ENCODE assay signal across 15 cellular contexts in the genomic region with DNA sequence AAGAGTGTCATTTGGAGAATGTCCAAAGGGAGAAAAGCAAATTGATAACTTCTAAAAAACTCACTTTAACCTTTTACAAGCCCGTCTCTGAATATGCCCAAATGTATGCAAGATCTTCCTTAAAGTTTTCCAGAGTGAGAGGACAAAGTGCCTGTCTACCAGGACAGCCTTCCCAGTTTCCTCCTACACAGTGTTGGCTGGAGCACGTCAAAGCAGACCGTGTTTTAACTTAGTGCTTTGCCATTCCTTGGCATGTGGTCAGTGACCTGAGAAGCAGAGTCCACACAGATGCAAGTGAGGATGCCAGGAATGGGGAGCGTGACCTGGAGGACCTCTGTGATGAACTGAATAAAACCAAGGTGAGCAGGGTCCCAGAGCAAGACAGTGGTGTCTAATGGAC.
DNase-seq lines count a peak whose midpoint lies in the region; ATAC-seq, FAIRE-seq and TF ChIP-seq lines count a peak whose summit lies in the region.
"Had no signal": no experiment of that assay in that cellular context is flagged by ENCODE, and none has a peak within 500 bp of the region (broad histone marks: within the 10 kb centered on the region; RNA-seq: fewer than 3 reads in every experiment).

No MANE protein-coding gene starts in this region.

- H3K27me3 ChIP-seq in A673 (replicated peaks; ENCODE audit: insufficient read depth, low read depth, low read length, poor library complexity) (no peaks in the 10 kb centered on the region), SK-N-SH (ENCODE audit: insufficient read depth) (no peaks in the 10 kb centered on the region)
- H3K27me3 ChIP-seq: hepatocyte, pancreas, vagina had no signal

- WGBS in SK-N-SH (ENCODE audit: low lambda C conversion rate): 73% methylated on average over 4 of the region's 4 CpGs

- peaks cover 2% of the 10 kb centered on the region for H3K27me3 Mint-ChIP-seq in osteocyte (ENCODE audit: unreplicated experiment)
- H3K27me3 Mint-ChIP-seq in activated T-helper 2 cell treated with anti-CD3 and anti-CD28 coated beads, Interferon-gamma antibody, Interleukin-2, Interleukin-4, amounts not matched to agents 10 μg/mL and 5 μg/mL and 100 μg/mL, durations not matched to agents 14 hours and 24 hours and 36 hours (ENCODE audit: low read depth): peaks cover 8% of the 10 kb centered on the region

- H3K36me3 ChIP-seq in A673 (ENCODE audit: insufficient read depth, low read length, poor library complexity, severe bottlenecking): no peaks in the 10 kb centered on the region
- H3K36me3 ChIP-seq in SK-N-SH (replicated peaks in 1 of 2; ENCODE audit: control insufficient read depth in 1 of 2, insufficient read depth in 2 of 2, low read length in 1 of 2): no peaks in the 10 kb centered on the region
- H3K36me3 ChIP-seq: pancreas, vagina had no signal

- DNase-seq in A673 (ENCODE audit: low spot score) (no peak), SK-N-SH (no peak), fibroblast of the aortic adventitia (ENCODE audit: low read depth) (peak; percentile 26), osteocyte (ENCODE audit: extremely low spot score, unreplicated experiment) (no peak), GM19239 (ENCODE audit: insufficient read length, low spot score) (no peak)
- DNase-seq in activated T-helper 2 cell treated with anti-CD3 and anti-CD28 coated beads, Interferon-gamma antibody, Interleukin-2, Interleukin-4, amounts not matched to agents 10 μg/mL and 5 μg/mL and 100 μg/mL, durations not matched to agents 14 hours and 24 hours and 36 hours (ENCODE audit: low spot score): no peak
- DNase-seq: activated T-cell treated with anti-CD3 and anti-CD28 coated beads, Interleukin-2, amount 50 U/mL, for 72 hours; NCI-H1048; NCI-H82; stimulated activated naive CD4-positive, alpha-beta T cell had no signal

- peak overlapping the region; percentile 46; the same call in 1 of the 2 replicates for H2AFZ ChIP-seq in SK-N-SH (ENCODE audit: low read depth)
- H2AFZ ChIP-seq: hepatocyte had no signal

- H3F3A ChIP-seq in SK-N-SH (replicated peaks; ENCODE audit: insufficient read depth): no peaks in the 10 kb centered on the region

- BruUV-seq in A673 (replicated peaks; lab: Mats Ljungman, UMichigan): no TSS peak

- peaks cover 6% of the 10 kb centered on the region for H3K9me3 ChIP-seq in A673 (ENCODE audit: low read depth, low read length, poor library complexity, severe bottlenecking)
- no peaks in the 10 kb centered on the region for H3K9me3 ChIP-seq in SK-N-SH
- H3K9me3 ChIP-seq: pancreas, vagina had no signal

- POLR2A ChIA-PET in A673 (lab: Charles Lee; ENCODE audit: low non-redundant PET) (no interaction called here), SK-N-SH (lab: Yijun Ruan, JAX) (interaction anchor here (0.8 kb wide), 1 partner anchor 245 kb away, joined by 3 read pairs; the partner anchor contains the start of gene FAM43A)

- no peak overlapping the region for H3K9ac ChIP-seq in SK-N-SH

- no peak for TF ChIP-seq RAD21 in SK-N-SH (IDR thresholded peaks at IDR 0.05; ENCODE audit: low read length)

- no peak for TF ChIP-seq EP300 in SK-N-SH (IDR thresholded peaks at IDR 0.05; ENCODE audit: borderline replicate concordance in 1 of 2, low read depth in 1 of 2, low read length in 1 of 2)

- H3K27ac Mint-ChIP-seq in osteocyte (ENCODE audit: unreplicated experiment): peak overlapping the region; percentile 87
- H3K27ac Mint-ChIP-seq in activated T-helper 2 cell treated with anti-CD3 and anti-CD28 coated beads, Interferon-gamma antibody, Interleukin-2, Interleukin-4, amounts not matched to agents 10 μg/mL and 5 μg/mL and 100 μg/mL, durations not matched to agents 14 hours and 24 hours and 36 hours: no peak overlapping the region
- H3K27ac Mint-ChIP-seq: activated T-cell treated with anti-CD3 and anti-CD28 coated beads, Interleukin-2, amount 50 U/mL, for 72 hours had no signal

- no peaks in the 10 kb centered on the region for H4K20me1 ChIP-seq in SK-N-SH (ENCODE audit: insufficient read depth)

- no peaks in the 10 kb centered on the region for H3K79me2 ChIP-seq in SK-N-SH (ENCODE audit: insufficient read depth)
- H3K79me2 ChIP-seq: hepatocyte had no signal

- FAIRE-seq in GM19239 (lab: Jason Lieb, UNC): no peak
- FAIRE-seq: pancreas had no signal

- no peak for ATAC-seq in GM18519 (IDR thresholded peaks at IDR 0.05; ENCODE audit: low FRiP score, unreplicated experiment)
- no peak for ATAC-seq in GM18868 (IDR thresholded peaks at IDR 0.05; ENCODE audit: unreplicated experiment)
- ATAC-seq: activated T-cell treated with anti-CD3 and anti-CD28 coated beads, Interleukin-2, amount 50 U/mL, for 72 hours had no signal

- H3K4me1 Mint-ChIP-seq in osteocyte (ENCODE audit: unreplicated experiment): peaks cover 41% of the 10 kb centered on the region
- H3K4me1 Mint-ChIP-seq in activated T-helper 2 cell treated with anti-CD3 and anti-CD28 coated beads, Interferon-gamma antibody, Interleukin-2, Interleukin-4, amounts not matched to agents 10 μg/mL and 5 μg/mL and 100 μg/mL, durations not matched to agents 14 hours and 24 hours and 36 hours (ENCODE audit: low read depth): no peaks in the 10 kb centered on the region

- CTCF ChIA-PET in A673 (lab: Charles Lee) (no interaction called here), SK-N-SH (lab: Yijun Ruan, JAX) (interaction anchor here (0.9 kb wide), 1 partner anchor 175 kb away, joined by 3 read pairs; no protein-coding TSS in a partner anchor)

- peak overlapping the region; percentile 80 for H3K27ac ChIP-seq in A673 (ENCODE audit: low read depth, low read length, poor library complexity, severe bottlenecking)
- H3K27ac ChIP-seq in SK-N-SH (ENCODE audit: low read depth in 2 of 2, low read length in 1 of 2): peak overlapping the region in 1 of 2 experiments; percentile 87; a peak in 2 of 4 replicates

- intact Hi-C loops in A673 (cut with micrococcal nuclease; ENCODE audit: unreplicated experiment): no loop called here
- intact Hi-C loops in activated T-helper 2 cell treated with anti-CD3 and anti-CD28 coated beads, Interferon-gamma antibody, Interleukin-2, Interleukin-4, amounts not matched to agents 10 μg/mL and 5 μg/mL and 100 μg/mL, durations not matched to agents 14 hours and 24 hours and 36 hours (cut with micrococcal nuclease): no loop called here

- H3K36me3 Mint-ChIP-seq in osteocyte (ENCODE audit: unreplicated experiment): no peaks in the 10 kb centered on the region
- no peaks in the 10 kb centered on the region for H3K36me3 Mint-ChIP-seq in activated T-helper 2 cell treated with anti-CD3 and anti-CD28 coated beads, Interferon-gamma antibody, Interleukin-2, Interleukin-4, amounts not matched to agents 10 μg/mL and 5 μg/mL and 100 μg/mL, durations not matched to agents 14 hours and 24 hours and 36 hours (ENCODE audit: low read depth)

- no peaks in the 10 kb centered on the region for H3K9me2 ChIP-seq in SK-N-SH

- no peak overlapping the region for H3K4me3 ChIP-seq in A673 (ENCODE audit: low read depth, low read length, poor library complexity, severe bottlenecking)
- no peak overlapping the region for H3K4me3 ChIP-seq in SK-N-SH (ENCODE audit: low read depth in 2 of 2, low read length in 1 of 2)
- no peak overlapping the region for H3K4me3 ChIP-seq in fibroblast of the aortic adventitia (ENCODE audit: low read depth, low read length)
- H3K4me3 ChIP-seq: hepatocyte, pancreas, vagina had no signal

- H3K4me2 ChIP-seq in SK-N-SH: no peak overlapping the region
- H3K4me2 ChIP-seq: hepatocyte had no signal

- H3K4me3 Mint-ChIP-seq in osteocyte (ENCODE audit: unreplicated experiment): no peak overlapping the region
- no peak overlapping the region for H3K4me3 Mint-ChIP-seq in activated T-helper 2 cell treated with anti-CD3 and anti-CD28 coated beads, Interferon-gamma antibody, Interleukin-2, Interleukin-4, amounts not matched to agents 10 μg/mL and 5 μg/mL and 100 μg/mL, durations not matched to agents 14 hours and 24 hours and 36 hours (ENCODE audit: low read depth)
- H3K4me3 Mint-ChIP-seq: activated T-cell treated with anti-CD3 and anti-CD28 coated beads, Interleukin-2, amount 50 U/mL, for 72 hours had no signal

- H3K9me3 Mint-ChIP-seq in osteocyte (ENCODE audit: unreplicated experiment): peaks cover 3% of the 10 kb centered on the region
- H3K9me3 Mint-ChIP-seq in activated T-helper 2 cell treated with anti-CD3 and anti-CD28 coated beads, Interferon-gamma antibody, Interleukin-2, Interleukin-4, amounts not matched to agents 10 μg/mL and 5 μg/mL and 100 μg/mL, durations not matched to agents 14 hours and 24 hours and 36 hours: no peaks in the 10 kb centered on the region
- H3K9me3 Mint-ChIP-seq: activated T-cell treated with anti-CD3 and anti-CD28 coated beads, Interleukin-2, amount 50 U/mL, for 72 hours had no signal

- H3K4me1 ChIP-seq in A673 (ENCODE audit: insufficient read depth, low read length, poor library complexity, severe bottlenecking) (peaks cover 31% of the 10 kb centered on the region), SK-N-SH (ENCODE audit: control insufficient read depth in 1 of 2, insufficient read depth in 2 of 2, low read depth in 1 of 2, low read length in 1 of 2) (peaks cover 16 to 22% of the 10 kb centered on the region in 2 experiments; a peak in 3 of 4 replicates)

- TF ChIP-seq CTCF in A673 (conservative IDR thresholded peaks at IDR 0.05; ENCODE audit: low read depth, low read length) (no peak), SK-N-SH (IDR thresholded peaks at IDR 0.05) (no peak), fibroblast of the aortic adventitia (IDR thresholded peaks at IDR 0.05; ENCODE audit: insufficient read depth, low read length) (no peak), osteocyte (IDR thresholded peaks at IDR 0.05) (no peak)

TF ChIP-seq in SK-N-SH, 30 proteins besides CTCF, POLR2A, EP300 and RAD21:
- TF ChIP-seq, protein P1, sequence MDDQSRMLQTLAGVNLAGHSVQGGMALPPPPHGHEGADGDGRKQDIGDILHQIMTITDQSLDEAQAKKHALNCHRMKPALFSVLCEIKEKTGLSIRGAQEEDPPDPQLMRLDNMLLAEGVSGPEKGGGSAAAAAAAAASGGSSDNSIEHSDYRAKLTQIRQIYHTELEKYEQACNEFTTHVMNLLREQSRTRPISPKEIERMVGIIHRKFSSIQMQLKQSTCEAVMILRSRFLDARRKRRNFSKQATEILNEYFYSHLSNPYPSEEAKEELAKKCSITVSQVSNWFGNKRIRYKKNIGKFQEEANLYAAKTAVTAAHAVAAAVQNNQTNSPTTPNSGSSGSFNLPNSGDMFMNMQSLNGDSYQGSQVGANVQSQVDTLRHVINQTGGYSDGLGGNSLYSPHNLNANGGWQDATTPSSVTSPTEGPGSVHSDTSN (IDR thresholded peaks at IDR 0.05): no peak
- TF ChIP-seq JUND (IDR thresholded peaks at IDR 0.05): no peak
- TF ChIP-seq MXI1 (IDR thresholded peaks at IDR 0.05; ENCODE audit: low read depth, low read length): no peak
- no peak for TF ChIP-seq CHD2 (IDR thresholded peaks at IDR 0.05; ENCODE audit: low read length, partially characterized antibody)
